In genomic region chr12:79936670-79937069, GRCh38 we compare ENCODE assay signal across 13 cellular contexts. TPM values are rescaled to one million over a fixed set of nuclear protein-coding genes. Genes with fewer than 3 reads are reported as not detected.
A peak's percentile ranks its signal among the peaks of the same experiment; 100 is the strongest.
DNase-seq lines count a peak whose midpoint lies in the region; ATAC-seq and TF ChIP-seq lines count a peak whose summit lies in the region.
"Had no signal": no experiment of that assay in that cellular context is flagged by ENCODE, and none has a peak within 500 bp of the region (broad histone marks: within the 10 kb centered on the region; RNA-seq: fewer than 3 reads in every experiment).

No MANE protein-coding gene starts in this region.

- H3K4me1 Mint-ChIP-seq in activated T-helper 17 cell treated with anti-CD3 and anti-CD28 coated beads, Interleukin-2, amount 50 U/mL, for 72 hours = peaks cover 15% of the 10 kb centered on the region
- H3K4me1 Mint-ChIP-seq in Calu3 (ENCODE audit: low read depth, unreplicated experiment) = peaks cover 14% of the 10 kb centered on the region

- H3K27ac Mint-ChIP-seq in activated T-helper 17 cell treated with anti-CD3 and anti-CD28 coated beads, Interleukin-2, amount 50 U/mL, for 72 hours = no peak overlapping the region
- no peak overlapping the region for H3K27ac Mint-ChIP-seq in Calu3 (ENCODE audit: unreplicated experiment)

- H3K27me3 Mint-ChIP-seq in activated T-helper 17 cell treated with anti-CD3 and anti-CD28 coated beads, Interleukin-2, amount 50 U/mL, for 72 hours = no peaks in the 10 kb centered on the region
- H3K27me3 Mint-ChIP-seq in Calu3 (ENCODE audit: unreplicated experiment) = no peaks in the 10 kb centered on the region
- H3K27me3 Mint-ChIP-seq: stimulated activated naive B cell treated with anti-CD40 and anti-IgM and Interleukin-4, amounts not matched to agents 10 μg/mL and 1 μg/mL and 100 μg/mL, for 72 hours had no signal

- no peak for TF ChIP-seq EP300 in transverse colon (IDR thresholded peaks at IDR 0.05; ENCODE audit: low read depth)

- DNase-seq in heart left ventricle (no peak), right cardiac atrium (no peak), inferior parietal cortex (ENCODE audit: extremely low spot score) (peak; percentile 38), transverse colon (no peak), Calu3 (no peak)
- DNase-seq: CD8-positive, alpha-beta T cell; NCI-H524 treated with DMSO at 0.1 percent for 48 hours; stimulated activated naive B cell treated with anti-CD40 and anti-IgM and Interleukin-4, amounts not matched to agents 10 μg/mL and 1 μg/mL and 100 μg/mL, for 72 hours had no signal

- TF ChIP-seq CTCF in heart left ventricle (IDR thresholded peaks at IDR 0.05) (no peak), transverse colon (IDR thresholded peaks at IDR 0.05) (no peak), Calu3 (IDR thresholded peaks at IDR 0.05; ENCODE audit: unreplicated experiment) (no peak)

- H3K4me3 ChIP-seq in heart left ventricle = peak overlapping the region in 7 of 12 donors; percentile 67 to 96 (median 93)
- H3K4me3 ChIP-seq in right cardiac atrium (ENCODE audit: low read length) = no peak overlapping the region
- H3K4me3 ChIP-seq in transverse colon = peak overlapping the region in 2 of 4 donors; percentile 76 to 88

- ATAC-seq in heart left ventricle (no peak), right cardiac atrium (no peak), HG03139 (IDR thresholded peaks at IDR 0.05; ENCODE audit: unreplicated experiment) (no peak), GM18867 (IDR thresholded peaks at IDR 0.05; ENCODE audit: unreplicated experiment) (no peak)
- no peak for ATAC-seq in activated T-helper 17 cell treated with anti-CD3 and anti-CD28 coated beads, Interleukin-2, amount 50 U/mL, for 72 hours (replicated peaks)
- ATAC-seq: CD8-positive, alpha-beta T cell; stimulated activated naive B cell treated with anti-CD40 and anti-IgM and Interleukin-4, amounts not matched to agents 10 μg/mL and 1 μg/mL and 100 μg/mL, for 72 hours had no signal

- peak overlapping the region; percentile 96 for H3K4me3 Mint-ChIP-seq in activated T-helper 17 cell treated with anti-CD3 and anti-CD28 coated beads, Interleukin-2, amount 50 U/mL, for 72 hours
- no peak overlapping the region for H3K4me3 Mint-ChIP-seq in Calu3 (ENCODE audit: low read depth, unreplicated experiment)

- peaks cover 0 to 35% (median 26%) of the 10 kb centered on the region in 12 donors for H3K4me1 ChIP-seq in heart left ventricle
- H3K4me1 ChIP-seq in right cardiac atrium (ENCODE audit: control insufficient read depth, insufficient read depth, low read length) = no peaks in the 10 kb centered on the region
- peaks cover 10 to 37% (median 17%) of the 10 kb centered on the region in 4 donors for H3K4me1 ChIP-seq in transverse colon

- intact Hi-C loops in heart left ventricle (cut with DNase I) = loop anchor here in 8 of 10 donors (5.0 to 10.0 kb wide), 11 partner anchors 112 to 382 kb away; partner anchors contain the start of gene PAWR (in 1 of the 8)
- intact Hi-C loops in right cardiac atrium (cut with DNase I) = loop anchor here in 2 of 4 donors (5.0 to 10.0 kb wide), 3 partner anchors 122 to 251 kb away; no protein-coding TSS in a partner anchor
- intact Hi-C loops in transverse colon (cut with DNase I; ENCODE audit: low total_unique reads) = loop anchor here (10.0 kb wide), 1 partner anchor 118 kb away; no protein-coding TSS in a partner anchor
- intact Hi-C loops in Calu3 (cut with micrococcal nuclease; ENCODE audit: unreplicated experiment) = loop anchor here (10.0 kb wide), 2 partner anchors 148 to 218 kb away; no protein-coding TSS in a partner anchor

- H3K36me3 ChIP-seq in heart left ventricle (no peaks in the 10 kb centered on the region), transverse colon (no peaks in the 10 kb centered on the region)

- H3K27ac ChIP-seq in heart left ventricle (peak overlapping the region in 6 of 12 donors; percentile 96 to 99 (median 98)), right cardiac atrium (ENCODE audit: low read length) (no peak overlapping the region), transverse colon (peak overlapping the region; percentile 96 to 99 (median 97))

- 0 to 6% (median 0%) methylated on average over 1 of the region's 1 CpG for WGBS in heart left ventricle, 4 donors
- 1% methylated on average over 1 of the region's 1 CpG for WGBS in right cardiac atrium
- WGBS in transverse colon (ENCODE audit: low coverage in 1 of 2), 2 donors = 0% methylated on average over 1 of the region's 1 CpG; no CpG with 5 or more reads in 1 of the 2 donors

- H3K9me3 ChIP-seq in heart left ventricle = no peaks in the 10 kb centered on the region
- H3K9me3 ChIP-seq in right cardiac atrium (ENCODE audit: control insufficient read depth, low read length) = no peaks in the 10 kb centered on the region
- no peaks in the 10 kb centered on the region for H3K9me3 ChIP-seq in transverse colon
- H3K9me3 ChIP-seq: SJSA1 had no signal

- CTCF ChIA-PET in Calu3 (lab: Charles Lee) = no interaction called here

- H3K36me3 Mint-ChIP-seq in activated T-helper 17 cell treated with anti-CD3 and anti-CD28 coated beads, Interleukin-2, amount 50 U/mL, for 72 hours (ENCODE audit: low read depth) = peaks cover 40% of the 10 kb centered on the region
- H3K36me3 Mint-ChIP-seq in Calu3 (ENCODE audit: insufficient read depth, unreplicated experiment) = peaks cover 40% of the 10 kb centered on the region
- H3K36me3 Mint-ChIP-seq: mesothelial cell of epicardium had no signal

- TF ChIP-seq POLR2A in heart left ventricle (IDR thresholded peaks at IDR 0.05) (no peak), transverse colon (IDR thresholded peaks at IDR 0.05) (no peak)

- H3K27me3 ChIP-seq in heart left ventricle (no peaks in the 10 kb centered on the region), right cardiac atrium (ENCODE audit: control insufficient read depth, insufficient read depth) (no peaks in the 10 kb centered on the region), transverse colon (no peaks in the 10 kb centered on the region)
- H3K27me3 ChIP-seq: SJSA1 had no signal

- no TSS peak for BruUV-seq in Calu3 (replicated peaks; lab: Mats Ljungman, UMichigan)

- H3K9me3 Mint-ChIP-seq in activated T-helper 17 cell treated with anti-CD3 and anti-CD28 coated beads, Interleukin-2, amount 50 U/mL, for 72 hours = no peaks in the 10 kb centered on the region
- no peaks in the 10 kb centered on the region for H3K9me3 Mint-ChIP-seq in Calu3 (ENCODE audit: low read depth, unreplicated experiment)
- H3K9me3 Mint-ChIP-seq: CD8-positive, alpha-beta T cell; mesothelial cell of epicardium; stimulated activated naive B cell treated with anti-CD40 and anti-IgM and Interleukin-4, amounts not matched to agents 10 μg/mL and 1 μg/mL and 100 μg/mL, for 72 hours had no signal

- in situ Hi-C loops in transverse colon (cut with MboI; ENCODE audit: low pct_ligation_motif_present in 1 of 4, low pct_unique_long_range_greater_than_20kb in 1 of 4, low sequenced_read_pairs in 3 of 4) = no loop called here

RNA-seq across cellular contexts. Expression of gene PPP1R12A, which starts 1.8 kb away (rescaled TPM):
- total RNA-seq in heart left ventricle = 10 to 100 TPM; 42.3 to 77.8 (median 54.9) TPM
- polyA plus RNA-seq in heart left ventricle = 10 to 100 TPM; 16.8 to 20.0 TPM
- 10 to 100 TPM; 66.8 to 77.1 (median 73.4) TPM for total RNA-seq in right cardiac atrium
- 20.2 TPM for polyA plus RNA-seq in right cardiac atrium
- total RNA-seq in activated T-helper 17 cell treated with anti-CD3 and anti-CD28 coated beads, Interleukin-2, amount 50 U/mL, for 72 hours = 10 to 100 TPM; 90.7 to 92.5 TPM
- total RNA-seq in transverse colon = 100 to 1,000 TPM; 100 to 121 (median 113) TPM
- 86.7 and 97.4 TPM in 2 replicates for total RNA-seq in Calu3 (2022)
